8 cellular contexts compared by ENCODE assay signal in the genomic region with DNA sequence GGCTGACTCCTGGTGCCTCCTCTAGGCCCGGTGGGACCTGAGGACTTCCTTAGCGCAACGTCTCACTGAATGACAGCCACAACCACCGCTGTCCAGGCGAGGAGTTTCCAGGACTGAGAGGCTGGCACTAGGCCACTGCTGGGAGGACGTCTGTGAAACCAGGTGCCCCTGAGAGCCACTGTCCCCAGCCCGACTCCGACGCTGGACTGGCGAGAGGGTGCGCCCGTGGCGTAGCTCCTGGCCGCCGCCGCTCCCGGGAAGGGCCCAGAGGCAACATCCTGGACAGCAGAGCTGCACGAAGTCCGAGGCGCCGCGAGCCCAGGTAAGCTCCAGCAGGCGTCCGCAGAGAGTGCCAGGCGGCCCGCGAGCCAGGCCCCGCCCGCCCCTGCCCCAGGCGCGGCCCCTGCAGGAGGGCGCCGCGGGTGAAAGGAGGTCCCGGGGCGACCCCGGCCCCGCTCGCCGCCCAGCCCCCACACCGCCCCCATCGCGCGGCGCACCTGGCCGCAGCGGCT. TPM values are rescaled to one million over a fixed set of nuclear protein-coding genes. Genes with fewer than 3 reads are reported as not detected.
DNase-seq lines count a peak whose midpoint lies in the region; ATAC-seq and TF ChIP-seq lines count a peak whose summit lies in the region.

No MANE protein-coding gene starts in this region.

- ATAC-seq in GM19023 (IDR thresholded peaks at IDR 0.05; ENCODE audit: unreplicated experiment): peak; percentile 24
- ATAC-seq in HG03342 (IDR thresholded peaks at IDR 0.05; ENCODE audit: unreplicated experiment): peak; percentile 13

- no peaks in the 10 kb centered on the region for H3K9me3 Mint-ChIP-seq in brain

- H3K4me3 ChIP-seq in AG10803 (ENCODE audit: low read length) (peak overlapping the region; percentile 87), iPS-18c (ENCODE audit: insufficient read depth, low read depth, low read length) (peak overlapping the region; percentile 82), skeletal muscle cell (ENCODE audit: low read depth, low read length) (peak overlapping the region; percentile 89)

- H3K9me3 ChIP-seq in iPS-18c (ENCODE audit: control insufficient read depth, insufficient read depth, low read length): no peaks in the 10 kb centered on the region

- DNase-seq in AG10803 (ENCODE audit: low read depth) (peak; percentile 20), RPMI7951 (ENCODE audit: low read depth) (peak; percentile 33), skeletal muscle cell (ENCODE audit: low read depth) (no peak), NCI-H2107 (lab: John Stamatoyannopoulos, UW) (no peak)

- peak overlapping the region; percentile 91 to 96 (median 95) for H3K4me3 Mint-ChIP-seq in brain

- peaks cover 5% of the 10 kb centered on the region for H3K27me3 Mint-ChIP-seq in brain

- peak overlapping the region; percentile 85 to 95 (median 88) for H3K27ac Mint-ChIP-seq in brain

- H3K4me1 Mint-ChIP-seq in brain: peaks cover 57% of the 10 kb centered on the region

- no peak for TF ChIP-seq CTCF in AG10803 (conservative IDR thresholded peaks at IDR 0.05; ENCODE audit: low read length)
- no peak for TF ChIP-seq CTCF in brain (conservative IDR thresholded peaks at IDR 0.05)

- H3K36me3 Mint-ChIP-seq in brain: no peaks in the 10 kb centered on the region

RNA-seq across cellular contexts. Expression of a gene that starts 0.5 kb away (rescaled TPM):
- total RNA-seq in RPMI7951 (2014; rRNA removed; shearing (Covaris generic)): 24.8 and 32.0 TPM in 2 replicates
- 67.4 TPM for polyA plus RNA-seq in brain (ENCODE audit: insufficient read depth, low read depth, low replicate concordance)

RNA-seq across cellular contexts. Expression of a gene that starts 9.4 kb away (rescaled TPM):
- not detected in 2 replicates for total RNA-seq in RPMI7951 (2014; rRNA removed; shearing (Covaris generic))
- polyA plus RNA-seq in brain (ENCODE audit: insufficient read depth, low read depth, low replicate concordance): not detected

RNA-seq across cellular contexts. Expression of a gene that starts 22.8 kb away (rescaled TPM):
- total RNA-seq in RPMI7951 (2014; rRNA removed; shearing (Covaris generic)): 9.4 and 10.2 TPM in 2 replicates
- polyA plus RNA-seq in brain (ENCODE audit: insufficient read depth, low read depth, low replicate concordance): 30.4 TPM

RNA-seq across cellular contexts. Expression of a gene that starts 28.4 kb away (rescaled TPM):
- total RNA-seq in RPMI7951 (2014; rRNA removed; shearing (Covaris generic)): not detected in 2 replicates
- not detected for polyA plus RNA-seq in brain (ENCODE audit: insufficient read depth, low read depth, low replicate concordance)

RNA-seq across cellular contexts. Expression of a gene that starts 56.8 kb away (rescaled TPM):
- 58.3 and 70.0 TPM in 2 replicates for total RNA-seq in RPMI7951 (2014; rRNA removed; shearing (Covaris generic))
- polyA plus RNA-seq in brain (ENCODE audit: insufficient read depth, low read depth, low replicate concordance): 64.3 TPM

Comparison
In these comparisons a context has a peak if more than half of its experiments do, and no peak if none do; other contexts are left out.
1. DNase-seq: peak in AG10803 (single experiment) and RPMI7951 (single experiment); none in skeletal muscle cell (single experiment) and NCI-H2107 (single experiment).
2. Peak in every context shown above with its lines, with median percentiles within 50 percentile points of each other: H3K4me3 ChIP-seq.